In the genomic region with DNA sequence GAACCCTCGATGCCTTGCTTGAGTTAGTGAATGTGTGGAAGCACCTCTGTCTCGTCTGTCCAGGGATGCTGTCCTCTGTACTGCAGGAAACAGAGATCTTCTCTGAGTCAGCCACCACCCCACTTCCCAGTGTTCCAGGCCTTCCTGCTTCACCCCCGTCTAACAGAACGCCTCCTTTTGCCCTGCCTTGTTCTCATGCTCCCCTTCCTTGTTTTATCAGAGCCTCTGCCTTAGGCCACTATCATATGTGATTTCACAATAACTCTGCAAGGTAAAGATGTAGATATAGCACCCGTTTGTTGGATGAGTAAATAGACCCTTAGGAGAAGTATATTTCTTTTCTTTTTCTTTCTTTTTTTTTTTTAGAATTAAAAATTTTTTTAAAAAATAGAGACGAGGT, we compare ENCODE assay signal across 18 cellular contexts.
DNase-seq lines count a peak whose midpoint lies in the region; ATAC-seq and TF ChIP-seq lines count a peak whose summit lies in the region.
"Had no signal": no experiment of that assay in that cellular context is flagged by ENCODE, and none has a peak within 500 bp of the region (broad histone marks: within the 10 kb centered on the region; RNA-seq: fewer than 3 reads in every experiment).

No MANE protein-coding gene starts in this region.

- H3K4me1 ChIP-seq in SK-N-SH (ENCODE audit: control insufficient read depth in 1 of 2, insufficient read depth in 2 of 2, low read depth in 1 of 2, low read length in 1 of 2) (peaks cover 19 to 26% of the 10 kb centered on the region in 2 experiments), testis (no peaks in the 10 kb centered on the region)

- no peak for TF ChIP-seq RAD21 in SK-N-SH (IDR thresholded peaks at IDR 0.05; ENCODE audit: low read length)

- ATAC-seq in SK-N-SH treated with all-trans-retinoic acid at 6 μM for 48 hours = 0 out of 3 replicates have a peak, but pooled peaks have one; percentile 14
- ATAC-seq: left ventricle myocardium superior; stimulated activated memory B cell treated with anti-CD40 and anti-IgM and Interleukin-4, amounts not matched to agents 10 μg/mL and 1 μg/mL and 100 μg/mL, for 72 hours had no signal

- no peak overlapping the region for H3K9ac ChIP-seq in SK-N-SH

- POLR2A ChIA-PET in SK-N-SH (lab: Yijun Ruan, JAX) = no interaction called here

- no peaks in the 10 kb centered on the region for H4K20me1 ChIP-seq in SK-N-SH (ENCODE audit: insufficient read depth)

- no peak for TF ChIP-seq EP300 in SK-N-SH (IDR thresholded peaks at IDR 0.05; ENCODE audit: borderline replicate concordance in 1 of 2, low read depth in 1 of 2, low read length in 1 of 2)

- no peak overlapping the region for H3K4me3 Mint-ChIP-seq in activated T-helper 2 cell treated with anti-CD3 and anti-CD28 coated beads, Interferon-gamma antibody, Interleukin-2, Interleukin-4, amounts not matched to agents 10 μg/mL and 5 μg/mL and 100 μg/mL, durations not matched to agents 14 hours and 24 hours and 36 hours (ENCODE audit: low read depth)
- H3K4me3 Mint-ChIP-seq: stimulated activated memory B cell treated with anti-CD40 and anti-IgM and Interleukin-4, amounts not matched to agents 10 μg/mL and 1 μg/mL and 100 μg/mL, for 72 hours had no signal

- intact Hi-C loops in activated T-helper 2 cell treated with anti-CD3 and anti-CD28 coated beads, Interferon-gamma antibody, Interleukin-2, Interleukin-4, amounts not matched to agents 10 μg/mL and 5 μg/mL and 100 μg/mL, durations not matched to agents 14 hours and 24 hours and 36 hours (cut with micrococcal nuclease) = no loop called here
- intact Hi-C loops in testis (cut with DNase I; ENCODE audit: low total_unique reads) = no loop called here

- H3K27ac Mint-ChIP-seq in activated T-helper 2 cell treated with anti-CD3 and anti-CD28 coated beads, Interferon-gamma antibody, Interleukin-2, Interleukin-4, amounts not matched to agents 10 μg/mL and 5 μg/mL and 100 μg/mL, durations not matched to agents 14 hours and 24 hours and 36 hours = peak overlapping the region; percentile 89
- H3K27ac Mint-ChIP-seq: stimulated activated memory B cell treated with anti-CD40 and anti-IgM and Interleukin-4, amounts not matched to agents 10 μg/mL and 1 μg/mL and 100 μg/mL, for 72 hours had no signal

- H3K4me2 ChIP-seq in SK-N-SH = no peak overlapping the region

- H3K36me3 Mint-ChIP-seq in activated T-helper 2 cell treated with anti-CD3 and anti-CD28 coated beads, Interferon-gamma antibody, Interleukin-2, Interleukin-4, amounts not matched to agents 10 μg/mL and 5 μg/mL and 100 μg/mL, durations not matched to agents 14 hours and 24 hours and 36 hours (ENCODE audit: low read depth) = peaks cover 64% of the 10 kb centered on the region
- H3K36me3 Mint-ChIP-seq: stimulated activated memory B cell treated with anti-CD40 and anti-IgM and Interleukin-4, amounts not matched to agents 10 μg/mL and 1 μg/mL and 100 μg/mL, for 72 hours had no signal

- TF ChIP-seq POLR2A in testis (IDR thresholded peaks at IDR 0.05) = no peak

- H3K9me3 ChIP-seq in SK-N-SH = no peaks in the 10 kb centered on the region
- H3K9me3 ChIP-seq in testis = no peaks in the 10 kb centered on the region
- H3K9me3 ChIP-seq: SJCRH30 had no signal

- CTCF ChIA-PET in SK-N-SH (lab: Yijun Ruan, JAX) = no interaction called here

- TF ChIP-seq CTCF in SK-N-SH (IDR thresholded peaks at IDR 0.05) = no peak
- TF ChIP-seq CTCF in testis (IDR thresholded peaks at IDR 0.05) = no peak

- H3K4me3 ChIP-seq in SK-N-SH (ENCODE audit: low read depth in 2 of 2, low read length in 1 of 2) (no peak overlapping the region), testis (no peak overlapping the region)
- H3K4me3 ChIP-seq: SJCRH30 had no signal

- H3K9me3 Mint-ChIP-seq in activated T-helper 2 cell treated with anti-CD3 and anti-CD28 coated beads, Interferon-gamma antibody, Interleukin-2, Interleukin-4, amounts not matched to agents 10 μg/mL and 5 μg/mL and 100 μg/mL, durations not matched to agents 14 hours and 24 hours and 36 hours = peaks cover 20% of the 10 kb centered on the region

- H3K9me2 ChIP-seq in SK-N-SH = no peaks in the 10 kb centered on the region

- 77% methylated on average over 6 of the region's 6 CpGs for WGBS in SK-N-SH (ENCODE audit: low lambda C conversion rate)
- 78 to 87% methylated on average over 6 of the region's 6 CpGs for WGBS in testis, 2 donors

- no peaks in the 10 kb centered on the region for H3K27me3 Mint-ChIP-seq in activated T-helper 2 cell treated with anti-CD3 and anti-CD28 coated beads, Interferon-gamma antibody, Interleukin-2, Interleukin-4, amounts not matched to agents 10 μg/mL and 5 μg/mL and 100 μg/mL, durations not matched to agents 14 hours and 24 hours and 36 hours (ENCODE audit: low read depth)

- DNase-seq in SK-N-SH (no peak), HCEC 1CT (peak; percentile 59), iris pigment epithelial cell (ENCODE audit: low read depth) (peak; percentile 32), testis (no peak), medulla oblongata (ENCODE audit: extremely low spot score) (no peak), NCI-H2107 (lab: John Stamatoyannopoulos, UW) (no peak)
- no peak for DNase-seq in activated T-helper 2 cell treated with anti-CD3 and anti-CD28 coated beads, Interferon-gamma antibody, Interleukin-2, Interleukin-4, amounts not matched to agents 10 μg/mL and 5 μg/mL and 100 μg/mL, durations not matched to agents 14 hours and 24 hours and 36 hours (ENCODE audit: low spot score)
- DNase-seq: 8988T; aorta; left ventricle myocardium superior; NCI-H1092 treated with DMSO at 0.1 percent for 48 hours; OCI-M1; posterior cingulate gyrus; SJCRH30; stimulated activated CD4-positive, alpha-beta T cell treated with anti-CD3 and anti-CD28 coated beads, Interleukin-12 subunit alpha, Interleukin-12 subunit beta, amount 100 ng/mL, for 4 hours; trophoblast cell had no signal

- H3K27me3 ChIP-seq in SK-N-SH (ENCODE audit: insufficient read depth) (no peaks in the 10 kb centered on the region), testis (no peaks in the 10 kb centered on the region)
- H3K27me3 ChIP-seq: SJCRH30 had no signal

- peaks cover 11% of the 10 kb centered on the region; the same call in 1 of the 2 replicates for H3K79me2 ChIP-seq in SK-N-SH (ENCODE audit: insufficient read depth)

- H2AFZ ChIP-seq in SK-N-SH (ENCODE audit: low read depth) = no peak overlapping the region

- H3F3A ChIP-seq in SK-N-SH (replicated peaks; ENCODE audit: insufficient read depth) = peaks cover 16% of the 10 kb centered on the region

- H3K4me1 Mint-ChIP-seq in activated T-helper 2 cell treated with anti-CD3 and anti-CD28 coated beads, Interferon-gamma antibody, Interleukin-2, Interleukin-4, amounts not matched to agents 10 μg/mL and 5 μg/mL and 100 μg/mL, durations not matched to agents 14 hours and 24 hours and 36 hours (ENCODE audit: low read depth) = peaks cover 74% of the 10 kb centered on the region

- no peaks in the 10 kb centered on the region for H3K36me3 ChIP-seq in SK-N-SH (replicated peaks in 1 of 2; ENCODE audit: control insufficient read depth in 1 of 2, insufficient read depth in 2 of 2, low read length in 1 of 2)
- no peaks in the 10 kb centered on the region for H3K36me3 ChIP-seq in testis (ENCODE audit: low read depth, missing control alignments)
- H3K36me3 ChIP-seq: SJCRH30 had no signal

- H3K27ac ChIP-seq in SK-N-SH (ENCODE audit: low read depth in 2 of 2, low read length in 1 of 2) (peak overlapping the region in 1 of 2 experiments; percentile 72; a peak in 1 of 4 replicates), testis (no peak overlapping the region)
- H3K27ac ChIP-seq: SJCRH30 had no signal

TF ChIP-seq in SK-N-SH treated with all-trans-retinoic acid at 6 μM for 48 hours, 23 proteins besides CTCF, POLR2A, EP300 and RAD21:
- TF ChIP-seq RARB (CRISPR knock-in tag; IDR thresholded peaks at IDR 0.05) = no peak
- no peak for TF ChIP-seq CSDC2 (CRISPR knock-in tag; IDR thresholded peaks at IDR 0.05)
- no peak for TF ChIP-seq TOX (CRISPR knock-in tag; IDR thresholded peaks at IDR 0.05; ENCODE audit: borderline replicate concordance)
- TF ChIP-seq OSR1 (CRISPR knock-in tag; IDR thresholded peaks at IDR 0.05) = no peak
- no peak for TF ChIP-seq SNAI2 (CRISPR knock-in tag; IDR thresholded peaks at IDR 0.05)
- no peak for TF ChIP-seq ARNTL (CRISPR knock-in tag; IDR thresholded peaks at IDR 0.05; ENCODE audit: borderline replicate concordance, low read depth)
- TF ChIP-seq BACH2 (CRISPR knock-in tag; IDR thresholded peaks at IDR 0.05; ENCODE audit: borderline replicate concordance) = no peak
TF ChIP-seq in SK-N-SH treated with all-trans-retinoic acid at 6 μM for 48 hours: peak in this region for 0.

TF ChIP-seq in SK-N-SH, 30 proteins besides CTCF, POLR2A, EP300 and RAD21 (continues in another document):
- TF ChIP-seq NRF1 (IDR thresholded peaks at IDR 0.05; ENCODE audit: low read depth, low read length) (no peak), FOXJ3 (CRISPR knock-in tag; IDR thresholded peaks at IDR 0.05) (no peak), CHD2 (IDR thresholded peaks at IDR 0.05; ENCODE audit: low read length, partially characterized antibody) (no peak), FOSL2 (IDR thresholded peaks at IDR 0.05; ENCODE audit: borderline replicate concordance, low read depth) (no peak), TEAD4 (IDR thresholded peaks at IDR 0.05; ENCODE audit: borderline replicate concordance, insufficient read depth) (no peak), RFX5 (IDR thresholded peaks at IDR 0.05; ENCODE audit: low read length) (no peak)
- TF ChIP-seq, protein P1, sequence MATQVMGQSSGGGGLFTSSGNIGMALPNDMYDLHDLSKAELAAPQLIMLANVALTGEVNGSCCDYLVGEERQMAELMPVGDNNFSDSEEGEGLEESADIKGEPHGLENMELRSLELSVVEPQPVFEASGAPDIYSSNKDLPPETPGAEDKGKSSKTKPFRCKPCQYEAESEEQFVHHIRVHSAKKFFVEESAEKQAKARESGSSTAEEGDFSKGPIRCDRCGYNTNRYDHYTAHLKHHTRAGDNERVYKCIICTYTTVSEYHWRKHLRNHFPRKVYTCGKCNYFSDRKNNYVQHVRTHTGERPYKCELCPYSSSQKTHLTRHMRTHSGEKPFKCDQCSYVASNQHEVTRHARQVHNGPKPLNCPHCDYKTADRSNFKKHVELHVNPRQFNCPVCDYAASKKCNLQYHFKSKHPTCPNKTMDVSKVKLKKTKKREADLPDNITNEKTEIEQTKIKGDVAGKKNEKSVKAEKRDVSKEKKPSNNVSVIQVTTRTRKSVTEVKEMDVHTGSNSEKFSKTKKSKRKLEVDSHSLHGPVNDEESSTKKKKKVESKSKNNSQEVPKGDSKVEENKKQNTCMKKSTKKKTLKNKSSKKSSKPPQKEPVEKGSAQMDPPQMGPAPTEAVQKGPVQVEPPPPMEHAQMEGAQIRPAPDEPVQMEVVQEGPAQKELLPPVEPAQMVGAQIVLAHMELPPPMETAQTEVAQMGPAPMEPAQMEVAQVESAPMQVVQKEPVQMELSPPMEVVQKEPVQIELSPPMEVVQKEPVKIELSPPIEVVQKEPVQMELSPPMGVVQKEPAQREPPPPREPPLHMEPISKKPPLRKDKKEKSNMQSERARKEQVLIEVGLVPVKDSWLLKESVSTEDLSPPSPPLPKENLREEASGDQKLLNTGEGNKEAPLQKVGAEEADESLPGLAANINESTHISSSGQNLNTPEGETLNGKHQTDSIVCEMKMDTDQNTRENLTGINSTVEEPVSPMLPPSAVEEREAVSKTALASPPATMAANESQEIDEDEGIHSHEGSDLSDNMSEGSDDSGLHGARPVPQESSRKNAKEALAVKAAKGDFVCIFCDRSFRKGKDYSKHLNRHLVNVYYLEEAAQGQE (IDR thresholded peaks at IDR 0.05; ENCODE audit: low read depth, low read length) = no peak

Comparison
In these comparisons a context has a peak if more than half of its experiments do, and no peak if none do; other contexts are left out.
1. DNase-seq: peak in HCEC 1CT (single experiment) and iris pigment epithelial cell (single experiment); none in SK-N-SH (single experiment), activated T-helper 2 cell treated with anti-CD3 and anti-CD28 coated beads, Interferon-gamma antibody, Interleukin-2, Interleukin-4, amounts not matched to agents 10 μg/mL and 5 μg/mL and 100 μg/mL, durations not matched to agents 14 hours and 24 hours and 36 hours (single experiment), testis (single experiment), medulla oblongata (single experiment) and NCI-H2107 (single experiment).